Comparison of ENCODE assay signal across 23 cellular contexts in genomic region chr16:4837733-4838501, GRCh38. TPM values are rescaled to one million over a fixed set of nuclear protein-coding genes. Genes with fewer than 3 reads are reported as not detected.
DNase-seq lines count a peak whose midpoint lies in the region; ATAC-seq, FAIRE-seq and TF ChIP-seq lines count a peak whose summit lies in the region.
"Had no signal": no experiment of that assay in that cellular context is flagged by ENCODE, and none has a peak within 500 bp of the region (broad histone marks: within the 10 kb centered on the region; RNA-seq: fewer than 3 reads in every experiment).

No MANE protein-coding gene starts in this region.

- DNase-seq in A549 (ENCODE audit: low read depth in 1 of 2, low spot score in 1 of 2) = no peak
- DNase-seq in GM20000 (ENCODE audit: low spot score) = peak; percentile 25
- DNase-seq in kidney tubule cell (ENCODE audit: low spot score) = peak; percentile 87
- DNase-seq in CD14-positive monocyte (ENCODE audit: low spot score) = no peak
- no peak for DNase-seq in RKO (ENCODE audit: low spot score)
- DNase-seq in NCI-H2029 treated with DMSO at 0.1 percent for 48 hours (lab: John Stamatoyannopoulos, UW) = no peak
- no peak for DNase-seq in activated CD4-positive, alpha-beta T cell treated with anti-CD3 and anti-CD28 coated beads, Interleukin-2, amount 50 U/mL, for 4 hours
- DNase-seq: AML-193; CD4-positive, alpha-beta T cell; DMS79 treated with DMSO at 0.1 percent for 48 hours; KG1; NCI-H1105 treated with DMSO at 0.1 percent for 48 hours; NCI-H187 treated with DMSO at 0.1 percent for 48 hours; NCI-H2171; NCI-H446 treated with DMSO at 0.1 percent for 48 hours; NCI-H774; SHP77 treated with DMSO at 0.1 percent for 48 hours had no signal

- H3K27me3 ChIP-seq in KMS-11 (ENCODE audit: insufficient read depth, low read depth) = no peaks in the 10 kb centered on the region

- ATAC-seq in A549 = no peak

- no peak overlapping the region for H3K4me3 Mint-ChIP-seq in CD14-positive monocyte

- peaks cover 0 to 3% (median 0%) of the 10 kb centered on the region in 3 donors for H3K27me3 Mint-ChIP-seq in CD14-positive monocyte (ENCODE audit: low read depth in 3 of 3)
- H3K27me3 Mint-ChIP-seq: CD4-positive, alpha-beta T cell had no signal

- no peak overlapping the region for H3K4me3 ChIP-seq in A549
- H3K4me3 ChIP-seq in KMS-11 (IDR thresholded peaks at IDR 0.05; ENCODE audit: insufficient read depth, low read depth, low read length) = no peak overlapping the region
- H3K4me3 ChIP-seq: HAP-1 had no signal

- H3K36me3 ChIP-seq in KMS-11 (ENCODE audit: insufficient read depth) = peaks cover 10% of the 10 kb centered on the region; the same call in 1 of the 2 replicates

- WGBS in A549 (ENCODE audit: missing lambda C conversion rate) = 80% methylated on average over 13 of the region's 13 CpGs

- peaks cover 74 to 96% of the 10 kb centered on the region in 2 donors for H3K36me3 Mint-ChIP-seq in CD14-positive monocyte

- intact Hi-C loops in CD14-positive monocyte (cut with micrococcal nuclease) = no loop called here

- FAIRE-seq in A549 (lab: Jason Lieb, UNC) = no peak
- FAIRE-seq: D721Med, G401.6, RCC 7860 had no signal

- no peak for TF ChIP-seq POLR2A in A549 (IDR thresholded peaks at IDR 0.05; ENCODE audit: low read length)

- no peak for TF ChIP-seq RAD21 in A549 (conservative IDR thresholded peaks at IDR 0.05 in 1 of 2, IDR thresholded peaks at IDR 0.05 in 1 of 2)

- no peaks in the 10 kb centered on the region for H3K9me3 Mint-ChIP-seq in CD14-positive monocyte
- H3K9me3 Mint-ChIP-seq: CD4-positive, alpha-beta T cell had no signal

- no peak overlapping the region for H3K9ac ChIP-seq in KMS-11

- H4K20me1 ChIP-seq in KMS-11 (ENCODE audit: insufficient read depth) = no peaks in the 10 kb centered on the region

- H3K9me3 ChIP-seq in A549 = no peaks in the 10 kb centered on the region
- H3K9me3 ChIP-seq: HAP-1 had no signal

- H3K4me1 ChIP-seq in A549 = no peaks in the 10 kb centered on the region
- peaks cover 63% of the 10 kb centered on the region for H3K4me1 ChIP-seq in KMS-11 (ENCODE audit: low read depth, poor library complexity, severe bottlenecking)
- H3K4me1 ChIP-seq: HAP-1 had no signal

- H3K4me2 ChIP-seq in A549 (no peak overlapping the region), KMS-11 (peak overlapping the region; percentile 7; the same call in 1 of the 2 replicates)

- H3K79me2 ChIP-seq in KMS-11 (ENCODE audit: insufficient read depth, low read depth) = peaks cover 7% of the 10 kb centered on the region

- H3K27ac ChIP-seq in A549 = no peak overlapping the region
- H3K27ac ChIP-seq in KMS-11 = peak overlapping the region; percentile 18; the same call in 1 of the 2 replicates
- H3K27ac ChIP-seq: HL-60 had no signal

- TF ChIP-seq EP300 in A549 (IDR thresholded peaks at IDR 0.05) = no peak

- POLR2A ChIA-PET in A549 (lab: Yijun Ruan, JAX) = interaction anchor here (0.7 to 1.4 kb wide), 2 partner anchors 8 to 35 kb away, joined by 4 read pairs; no protein-coding TSS in a partner anchor

- H2AFZ ChIP-seq in KMS-11 (ENCODE audit: low read depth) = no peak overlapping the region

- CTCF ChIA-PET in A549 (lab: Yijun Ruan, JAX) = interaction anchor here (0.5 to 1.0 kb wide), 4 partner anchors 10 to 185 kb away, joined by 3 to 5 read pairs (median 3); no protein-coding TSS in a partner anchor

- TF ChIP-seq CTCF in A549 (IDR thresholded peaks at IDR 0.05) = no peak
- no peak for TF ChIP-seq CTCF in GM20000 (IDR thresholded peaks at IDR 0.05; ENCODE audit: extremely low read depth, missing control alignments)
- TF ChIP-seq CTCF in KMS-11 (conservative IDR thresholded peaks at IDR 0.05; ENCODE audit: low read depth, low read length) = no peak
- TF ChIP-seq CTCF in CD14-positive monocyte (IDR thresholded peaks at IDR 0.05) = no peak

- H3K27ac Mint-ChIP-seq in CD14-positive monocyte = peak overlapping the region in 2 of 7 donors; percentile 11 to 77
- H3K27ac Mint-ChIP-seq: CD4-positive, alpha-beta T cell had no signal

- H3K4me1 Mint-ChIP-seq in CD14-positive monocyte = peaks cover 4% of the 10 kb centered on the region

TF ChIP-seq in A549, 52 proteins besides CTCF, POLR2A, EP300 and RAD21:
- TF ChIP-seq ATOH8 (CRISPR knock-in tag; IDR thresholded peaks at IDR 0.05; ENCODE audit: low read depth) (no peak), TP53 (CRISPR knock-in tag; IDR thresholded peaks at IDR 0.05) (no peak), CBX8 (IDR thresholded peaks at IDR 0.05) (no peak), ZC3H11A (IDR thresholded peaks at IDR 0.05) (peak; percentile 75), RFX5 (IDR thresholded peaks at IDR 0.05) (no peak)
TF ChIP-seq in A549: peak in this region for 1.

RNA-seq across cellular contexts. Expression of gene GLYR1, which starts 9.2 kb away (rescaled TPM):
- polyA plus RNA-seq in A549 (2011; rRNA removed) (33.8 and 37.1 TPM in 2 replicates), A549 (2017; fragmentation: RNase III; extraction: RNeasy Plus Mini Kit Qiagen cat#74134 plus additional on column Dnase treatment) (52.0 to 55.1 TPM (median 54.5 TPM) in 3 replicates), CD14-positive monocyte (10 to 100 TPM; 34.2 to 41.9 TPM)
- 34.8 and 41.3 TPM in 2 replicates for polyA plus RNA-seq in A549 (2012; cell fraction: cytosol; rRNA removed)
- 61.4 and 66.8 TPM in 2 replicates for polyA plus RNA-seq in A549 (2012; cell fraction: nucleus; rRNA removed)
- 26.4 and 29.3 TPM in 2 replicates for polyA minus RNA-seq in A549 (2011; rRNA and poly(A)+ RNA removed)

RNA-seq across cellular contexts. Expression of gene UBN1, which starts 9.4 kb away (rescaled TPM):
- 14.2 and 15.9 TPM in 2 replicates for polyA plus RNA-seq in A549 (2011; rRNA removed)
- polyA plus RNA-seq in A549 (2012; cell fraction: cytosol; rRNA removed) = 12.8 and 13.3 TPM in 2 replicates
- polyA plus RNA-seq in A549 (2012; cell fraction: nucleus; rRNA removed) = 33.0 and 45.3 TPM in 2 replicates
- polyA plus RNA-seq in A549 (2017; fragmentation: RNase III; extraction: RNeasy Plus Mini Kit Qiagen cat#74134 plus additional on column Dnase treatment) = 18.0 to 20.0 TPM (median 18.3 TPM) in 3 replicates
- polyA minus RNA-seq in A549 (2011; rRNA and poly(A)+ RNA removed) = 24.1 and 30.1 TPM in 2 replicates
- polyA plus RNA-seq in CD14-positive monocyte = 1 to 10 TPM; 5.3 to 7.3 TPM

RNA-seq across cellular contexts. Expression of gene ROGDI, which starts 35.5 kb away (rescaled TPM):
- 7.2 and 7.9 TPM in 2 replicates for polyA plus RNA-seq in A549 (2011; rRNA removed)
- polyA plus RNA-seq in A549 (2012; cell fraction: cytosol; rRNA removed) = 20.6 and 27.4 TPM in 2 replicates
- 57.1 and 63.8 TPM in 2 replicates for polyA plus RNA-seq in A549 (2012; cell fraction: nucleus; rRNA removed)
- polyA plus RNA-seq in A549 (2017; fragmentation: RNase III; extraction: RNeasy Plus Mini Kit Qiagen cat#74134 plus additional on column Dnase treatment) = 12.4 to 18.9 TPM (median 15.1 TPM) in 3 replicates
- polyA minus RNA-seq in A549 (2011; rRNA and poly(A)+ RNA removed) = 9.3 and 9.4 TPM in 2 replicates
- 10 to 100 TPM; 40.9 to 54.4 TPM for polyA plus RNA-seq in CD14-positive monocyte

RNA-seq across cellular contexts. Expression of gene SMIM22, which starts 42.7 kb away (rescaled TPM):
- polyA plus RNA-seq in A549 (2011; rRNA removed) (not detected in 2 replicates), A549 (2017; fragmentation: RNase III; extraction: RNeasy Plus Mini Kit Qiagen cat#74134 plus additional on column Dnase treatment) (not detected in 3 replicates), CD14-positive monocyte (not detected)
- not detected in 2 replicates for polyA plus RNA-seq in A549 (2012; cell fraction: cytosol; rRNA removed)
- not detected in 2 replicates for polyA plus RNA-seq in A549 (2012; cell fraction: nucleus; rRNA removed)
- not detected in 2 replicates for polyA minus RNA-seq in A549 (2011; rRNA and poly(A)+ RNA removed)

RNA-seq across cellular contexts. Expression of gene SEPTIN12, which starts 49.8 kb away (rescaled TPM):
- polyA plus RNA-seq in A549 (2011; rRNA removed) (not detected in 2 replicates), A549 (2017; fragmentation: RNase III; extraction: RNeasy Plus Mini Kit Qiagen cat#74134 plus additional on column Dnase treatment) (0.14 TPM in 1 of 3 replicates, not detected in the others), CD14-positive monocyte (not detected)
- 0.03 TPM in 1 of 2 replicates, not detected in the other for polyA plus RNA-seq in A549 (2012; cell fraction: cytosol; rRNA removed)
- polyA plus RNA-seq in A549 (2012; cell fraction: nucleus; rRNA removed) = 0.54 and 0.61 TPM in 2 replicates
- polyA minus RNA-seq in A549 (2011; rRNA and poly(A)+ RNA removed) = not detected in 2 replicates

Comparison
In these comparisons a context has a peak if more than half of its experiments do, and no peak if none do; other contexts are left out.
1. DNase-seq: peak in GM20000 (single experiment) and kidney tubule cell (single experiment); none in A549 (0 of 2), CD14-positive monocyte (single experiment), RKO (single experiment), NCI-H2029 treated with DMSO at 0.1 percent for 48 hours (single experiment) and activated CD4-positive, alpha-beta T cell treated with anti-CD3 and anti-CD28 coated beads, Interleukin-2, amount 50 U/mL, for 4 hours (0 of 2).